9 cellular contexts compared by ENCODE assay signal in the genomic region with DNA sequence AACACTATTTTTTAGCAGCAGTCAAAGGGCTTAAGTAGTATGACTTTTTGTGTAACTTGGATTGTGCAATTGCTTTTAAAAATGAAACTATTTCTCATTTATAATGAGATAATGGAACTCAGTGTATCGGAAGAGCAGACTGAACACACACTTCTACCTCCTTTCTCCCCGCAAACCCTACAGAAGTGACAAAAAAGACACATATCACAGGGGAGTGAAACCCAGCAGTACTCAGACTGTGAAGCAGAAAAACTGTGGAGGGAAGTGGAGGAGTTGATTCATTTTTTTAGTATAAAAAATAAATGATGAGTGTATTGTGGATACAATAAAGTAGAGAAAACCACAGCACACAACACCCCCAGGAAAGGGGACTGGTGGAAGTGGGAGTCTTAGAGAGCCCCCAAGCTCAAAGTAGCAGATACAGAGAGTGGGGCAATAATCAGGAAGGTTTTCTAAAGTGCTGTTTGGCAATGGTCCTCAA. TPM values are rescaled to one million over a fixed set of nuclear protein-coding genes. Genes with fewer than 3 reads are reported as not detected.
DNase-seq lines count a peak whose midpoint lies in the region; ATAC-seq and TF ChIP-seq lines count a peak whose summit lies in the region.
"Had no signal": no experiment of that assay in that cellular context is flagged by ENCODE, and none has a peak within 500 bp of the region (broad histone marks: within the 10 kb centered on the region; RNA-seq: fewer than 3 reads in every experiment).

No MANE protein-coding gene starts in this region.

- peak; percentile 31 to 50 for TF ChIP-seq POLR2A in uterus (IDR thresholded peaks at IDR 0.05)

- intact Hi-C loops in uterus (cut with DNase I; ENCODE audit: low total_unique reads) = no loop called here

- no peaks in the 10 kb centered on the region for H3K27me3 ChIP-seq in uterus

- H3K4me3 ChIP-seq in uterus = peak overlapping the region in 1 of 2 donors; percentile 16
- H3K4me3 ChIP-seq: SK-N-MC had no signal

- ATAC-seq in GM18861 (IDR thresholded peaks at IDR 0.05; ENCODE audit: unreplicated experiment) = no peak

- no peaks in the 10 kb centered on the region for H3K27me3 Mint-ChIP-seq in activated CD4-positive, alpha-beta memory T cell treated with anti-CD3 and anti-CD28 coated beads, Interleukin-2, amount 10 ng/mL, durations not matched to agents 7 days and 5 days

- H3K36me3 ChIP-seq in uterus = no peaks in the 10 kb centered on the region

- no peak for TF ChIP-seq CTCF in uterus (IDR thresholded peaks at IDR 0.05)

- CTCF ChIA-PET in activated CD4-positive, alpha-beta memory T cell treated with anti-CD3 and anti-CD28 coated beads, Interleukin-2, amount 10 ng/mL, durations not matched to agents 7 days and 5 days (lab: Charles Lee) = interaction anchor here (0.7 to 3.3 kb wide), 7 partner anchors 68 to 176 kb away, joined by 3 to 28 read pairs (median 3); no protein-coding TSS in a partner anchor

- H3K27ac Mint-ChIP-seq in activated CD4-positive, alpha-beta memory T cell treated with anti-CD3 and anti-CD28 coated beads, Interleukin-2, amount 10 ng/mL, durations not matched to agents 7 days and 5 days = peak overlapping the region; percentile 85

- H3K4me3 Mint-ChIP-seq in activated CD4-positive, alpha-beta memory T cell treated with anti-CD3 and anti-CD28 coated beads, Interleukin-2, amount 10 ng/mL, durations not matched to agents 7 days and 5 days = peak overlapping the region; percentile 59

- H3K9me3 Mint-ChIP-seq in activated CD4-positive, alpha-beta memory T cell treated with anti-CD3 and anti-CD28 coated beads, Interleukin-2, amount 10 ng/mL, durations not matched to agents 7 days and 5 days = no peaks in the 10 kb centered on the region

- POLR2A ChIA-PET in activated CD4-positive, alpha-beta memory T cell treated with anti-CD3 and anti-CD28 coated beads, Interleukin-2, amount 10 ng/mL, durations not matched to agents 7 days and 5 days (lab: Charles Lee) = interaction anchor here (0.7 to 3.9 kb wide), 13 partner anchors 9 to 176 kb away, joined by 3 to 41 read pairs (median 8); a partner anchor contains a TSS

- H3K36me3 Mint-ChIP-seq in activated CD4-positive, alpha-beta memory T cell treated with anti-CD3 and anti-CD28 coated beads, Interleukin-2, amount 10 ng/mL, durations not matched to agents 7 days and 5 days (ENCODE audit: low read depth) = peaks cover 37% of the 10 kb centered on the region

- peaks cover 73% of the 10 kb centered on the region for H3K4me1 Mint-ChIP-seq in activated CD4-positive, alpha-beta memory T cell treated with anti-CD3 and anti-CD28 coated beads, Interleukin-2, amount 10 ng/mL, durations not matched to agents 7 days and 5 days

- DNase-seq in stimulated activated CD4-positive, alpha-beta T cell treated with anti-CD3 and anti-CD28 coated beads, Interleukin-1b, Interleukin-23, amount 100 ng/mL, for 48 hours = peak; percentile 26
- no peak for DNase-seq in stimulated activated CD4-positive, alpha-beta T cell treated with anti-CD3 and anti-CD28 coated beads, Interleukin-4, amount 100 ng/mL, for 4 hours
- DNase-seq in activated CD4-positive, alpha-beta memory T cell treated with anti-CD3 and anti-CD28 coated beads, Interleukin-2, amount 10 ng/mL, durations not matched to agents 7 days and 5 days = peak; percentile 38
- peak; percentile 65 for DNase-seq in iris pigment epithelial cell (ENCODE audit: low read depth)
- DNase-seq in uterus = no peak
- no peak for DNase-seq in NCI-H2196 treated with DMSO at 0.1 percent for 48 hours (lab: John Stamatoyannopoulos, UW; ENCODE audit: unreplicated experiment)
- no peak for DNase-seq in NCI-H82 (lab: John Stamatoyannopoulos, UW)

- H3K4me1 ChIP-seq in uterus = peaks cover 10 to 12% of the 10 kb centered on the region in 2 donors

- H3K27ac ChIP-seq in uterus = peak overlapping the region; percentile 74 to 94
- H3K27ac ChIP-seq: SK-N-MC had no signal

- H3K9me3 ChIP-seq in uterus = no peaks in the 10 kb centered on the region

RNA-seq across cellular contexts. Expression of a gene that starts 9.7 kb away (rescaled TPM):
- total RNA-seq in activated CD4-positive, alpha-beta memory T cell treated with anti-CD3 and anti-CD28 coated beads, Interleukin-2, amount 10 ng/mL, durations not matched to agents 7 days and 5 days = 100 to 1,000 TPM in 1 of 2 experiments, 10 to 100 TPM in 1; 96.8 to 100 TPM
- total RNA-seq in uterus = 10 to 100 TPM; 13.1 to 85.9 (median 38.9) TPM

Comparison
In these comparisons a context has a peak if more than half of its experiments do, and no peak if none do; other contexts are left out.
1. DNase-seq: peak in stimulated activated CD4-positive, alpha-beta T cell treated with anti-CD3 and anti-CD28 coated beads, Interleukin-1b, Interleukin-23, amount 100 ng/mL, for 48 hours (single experiment), activated CD4-positive, alpha-beta memory T cell treated with anti-CD3 and anti-CD28 coated beads, Interleukin-2, amount 10 ng/mL, durations not matched to agents 7 days and 5 days (single experiment) and iris pigment epithelial cell (single experiment); none in stimulated activated CD4-positive, alpha-beta T cell treated with anti-CD3 and anti-CD28 coated beads, Interleukin-4, amount 100 ng/mL, for 4 hours (0 of 2), uterus (0 of 2), NCI-H2196 treated with DMSO at 0.1 percent for 48 hours (single experiment) and NCI-H82 (single experiment).